ENCODE assay signal across 8 cellular contexts in genomic region chr22:31977141-31977781, GRCh38. TPM values are rescaled to one million over a fixed set of nuclear protein-coding genes. Genes with fewer than 3 reads are reported as not detected.
DNase-seq lines count a peak whose midpoint lies in the region; ATAC-seq and TF ChIP-seq lines count a peak whose summit lies in the region.

No MANE protein-coding gene starts in this region.

- 11 to 16% (median 11%) methylated on average over 9 of the region's 9 CpGs for WGBS in ovary, 3 donors
- 0 to 6% methylated on average over 1 to 9 of the region's 9 CpGs for WGBS in transverse colon (ENCODE audit: low coverage in 1 of 2), 2 donors

- H3K27me3 ChIP-seq in Panc1 (ENCODE audit: control insufficient read depth, insufficient read depth, low read length) (no peaks in the 10 kb centered on the region), ovary (no peaks in the 10 kb centered on the region), transverse colon (no peaks in the 10 kb centered on the region)

- intact Hi-C loops in Panc1 (cut with micrococcal nuclease; ENCODE audit: unreplicated experiment), result loop anchor here (2.0 to 10.0 kb wide), 2 partner anchors 104 to 288 kb away; no protein-coding TSS in a partner anchor
- intact Hi-C loops in ovary (cut with DNase I), result no loop called here
- intact Hi-C loops in transverse colon (cut with DNase I; ENCODE audit: low total_unique reads), result loop anchor here (10.0 kb wide), 1 partner anchor 288 kb away; no protein-coding TSS in a partner anchor

- POLR2A ChIA-PET in Panc1 (lab: Charles Lee), result no interaction called here

- TF ChIP-seq POLR2A in ovary (IDR thresholded peaks at IDR 0.05) (no peak), transverse colon (IDR thresholded peaks at IDR 0.05) (no peak)

- no TSS peak for BruUV-seq in Panc1 (replicated peaks; lab: Mats Ljungman, UMichigan)

- no peaks in the 10 kb centered on the region for H3K4me1 ChIP-seq in Panc1 (ENCODE audit: control insufficient read depth, insufficient read depth, low read length)
- H3K4me1 ChIP-seq in ovary (ENCODE audit: insufficient read depth), result no peaks in the 10 kb centered on the region
- peaks cover 0 to 25% (median 5%) of the 10 kb centered on the region in 4 donors for H3K4me1 ChIP-seq in transverse colon

- no peaks in the 10 kb centered on the region for H3K36me3 ChIP-seq in Panc1 (ENCODE audit: control insufficient read depth, insufficient read depth, low read length)
- H3K36me3 ChIP-seq in ovary, result no peaks in the 10 kb centered on the region
- H3K36me3 ChIP-seq in transverse colon, result no peaks in the 10 kb centered on the region

- DNase-seq in EL, result peak; percentile 72
- peak; percentile 55 for DNase-seq in LHCN-M2 (ENCODE audit: low read depth)
- DNase-seq in Panc1 (ENCODE audit: low read depth, low spot score), result peak; percentile 48
- peak; percentile 49 for DNase-seq in activated T-helper 1 cell treated with Interleukin-2 at 50 U/mL for 16 hours (ENCODE audit: low read depth)
- DNase-seq in fibroblast of villous mesenchyme (ENCODE audit: low read depth), result peak; percentile 67
- peak; percentile 31 to 71 (median 48) for DNase-seq in ovary
- peak; percentile 91 for DNase-seq in transverse colon

- TF ChIP-seq CTCF in Panc1 (IDR thresholded peaks at IDR 0.05) (peak; percentile 77), fibroblast of villous mesenchyme (IDR thresholded peaks at IDR 0.05; ENCODE audit: insufficient read depth, low read depth, low read length) (peak; percentile 81), ovary (IDR thresholded peaks at IDR 0.05) (peak in 1 of 3 donors; percentile 13), transverse colon (IDR thresholded peaks at IDR 0.05) (peak; percentile 64 to 90 (median 75))

- CTCF ChIA-PET in Panc1 (lab: Charles Lee), result interaction anchor here (0.6 to 1.0 kb wide), 4 partner anchors 101 to 467 kb away, joined by 3 to 9 read pairs (median 6); no protein-coding TSS in a partner anchor

- H3K27ac ChIP-seq in Panc1 (ENCODE audit: low read length), result no peak overlapping the region
- no peak overlapping the region for H3K27ac ChIP-seq in ovary
- H3K27ac ChIP-seq in transverse colon, result no peak overlapping the region

- H3K9me3 ChIP-seq in Panc1 (ENCODE audit: control insufficient read depth, insufficient read depth, low read depth, low read length), result no peaks in the 10 kb centered on the region
- no peaks in the 10 kb centered on the region for H3K9me3 ChIP-seq in ovary
- H3K9me3 ChIP-seq in transverse colon, result no peaks in the 10 kb centered on the region

- in situ Hi-C loops in Panc1 (cut with HindIII; ENCODE audit: low pct_unique_long_range_greater_than_20kb, low sequenced_read_pairs), result no loop called here
- in situ Hi-C loops in transverse colon (cut with MboI; ENCODE audit: low pct_ligation_motif_present in 1 of 4, low pct_unique_long_range_greater_than_20kb in 1 of 4, low sequenced_read_pairs in 3 of 4), result loop anchor here (5.0 to 25.0 kb wide), 6 partner anchors 98 to 485 kb away; partner anchors contain the start of genes BPIFC (in 2 of the 4), FBXO7 (in 2 of the 4) and SLC5A4 (in 1 of the 4)

- H3K4me3 ChIP-seq in Panc1 (ENCODE audit: low read depth in 2 of 2, low read length in 2 of 2) (no peak overlapping the region), fibroblast of villous mesenchyme (ENCODE audit: low read depth, low read length) (no peak overlapping the region), ovary (no peak overlapping the region), transverse colon (no peak overlapping the region)

- TF ChIP-seq EP300 in ovary (IDR thresholded peaks at IDR 0.05), result no peak
- TF ChIP-seq EP300 in transverse colon (IDR thresholded peaks at IDR 0.05; ENCODE audit: low read depth), result no peak

- ATAC-seq in Panc1 (peak; percentile 95), HG03025 (IDR thresholded peaks at IDR 0.05; ENCODE audit: low FRiP score, unreplicated experiment) (no peak)

RNA-seq across cellular contexts. Expression of gene YWHAH, which starts 32.9 kb away (rescaled TPM):
- total RNA-seq in LHCN-M2 (2014; rRNA removed) (154 and 167 TPM in 2 replicates), Panc1 (2021; ENCODE audit: unreplicated experiment) (138 TPM), fibroblast of villous mesenchyme (131 and 140 TPM in 2 replicates), ovary (100 to 1,000 TPM in 5 of 7 donors, 10 to 100 TPM in 2; 53.1 to 118 (median 107) TPM), transverse colon (100 to 1,000 TPM in 2 of 4 donors, 10 to 100 TPM in 2; 83.7 to 155 (median 109) TPM)
- polyA plus RNA-seq in LHCN-M2 (2012), result 159 TPM
- polyA plus RNA-seq in Panc1 (2012; ENCODE audit: insufficient read length), result 97.5 TPM
- polyA plus RNA-seq in ovary, result 100 to 1,000 TPM in 1 of 2 donors, 10 to 100 TPM in 1; 51.5 to 144 TPM

Comparison
In these comparisons a context has a peak if more than half of its experiments do, and no peak if none do; other contexts are left out.
1. intact Hi-C loops: an anchor here in Panc1 (2.0 to 10.0 kb wide) and transverse colon (10.0 kb wide); none called in ovary.